Comparison of ENCODE assay signal across 23 cellular contexts in the genomic region with DNA sequence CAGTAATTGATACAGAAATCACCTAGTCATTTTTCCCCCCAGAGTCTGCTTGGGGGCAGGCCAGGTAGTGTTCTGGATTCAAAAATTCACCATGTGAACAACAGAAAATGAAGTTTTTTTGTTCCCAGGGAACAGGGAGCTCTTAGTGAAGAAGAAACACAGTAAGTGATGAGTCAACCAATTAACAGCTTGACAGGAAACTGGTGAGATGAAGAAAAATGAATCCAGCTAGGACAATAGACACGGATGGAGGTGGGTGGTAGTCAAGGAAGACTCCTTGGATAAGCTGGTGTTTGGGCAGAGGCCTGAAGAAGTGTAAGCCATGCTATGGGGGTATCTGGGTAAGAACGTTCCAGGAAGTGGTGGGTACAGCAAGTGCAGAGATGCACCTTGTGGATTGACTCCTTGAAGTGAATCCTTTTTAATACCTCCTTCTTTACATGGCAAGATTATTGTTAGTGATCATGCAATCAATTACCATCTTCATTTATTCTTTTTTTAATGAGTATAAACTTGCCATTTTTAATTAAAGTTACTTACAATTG.
DNase-seq lines count a peak whose midpoint lies in the region; FAIRE-seq and TF ChIP-seq lines count a peak whose summit lies in the region.
"Had no signal": no experiment of that assay in that cellular context is flagged by ENCODE, and none has a peak within 500 bp of the region (broad histone marks: within the 10 kb centered on the region; RNA-seq: fewer than 3 reads in every experiment).

No MANE protein-coding gene starts in this region.

- CTCF ChIA-PET in A673 (lab: Charles Lee) = no interaction called here

- intact Hi-C loops in A673 (cut with micrococcal nuclease; ENCODE audit: unreplicated experiment) = no loop called here

- H2AFZ ChIP-seq in keratinocyte (ENCODE audit: control insufficient read depth, low read length) = no peak overlapping the region

- peaks cover under 1% of the 10 kb centered on the region for H3K36me3 Mint-ChIP-seq in glutamatergic neuron (ENCODE audit: unreplicated experiment)

- H3K9me3 Mint-ChIP-seq in glutamatergic neuron (ENCODE audit: unreplicated experiment) = no peaks in the 10 kb centered on the region

- no peak overlapping the region for H3K27ac ChIP-seq in A673 (ENCODE audit: low read depth, low read length, poor library complexity, severe bottlenecking)
- H3K27ac ChIP-seq in keratinocyte (ENCODE audit: control insufficient read depth, insufficient read depth, low read length) = no peak overlapping the region
- H3K27ac ChIP-seq: A549, HL-60, SJSA1 had no signal

- TF ChIP-seq CTCF in A673 (conservative IDR thresholded peaks at IDR 0.05; ENCODE audit: low read depth, low read length) (no peak), epithelial cell of esophagus (IDR thresholded peaks at IDR 0.05; ENCODE audit: insufficient read depth, low read depth, low read length, missing control alignments) (no peak), keratinocyte (optimal IDR thresholded peaks at IDR 0.05 in 1 of 3, IDR thresholded peaks at IDR 0.05 in 1 of 3, conservative IDR thresholded peaks at IDR 0.05 in 1 of 3; ENCODE audit: extremely low read depth in 1 of 3, insufficient read depth in 2 of 3, low read length in 3 of 3) (no peak), glutamatergic neuron (IDR thresholded peaks at IDR 0.05; ENCODE audit: partially characterized antibody, unreplicated experiment) (no peak)

- H3K9me1 ChIP-seq in keratinocyte (ENCODE audit: control insufficient read depth, extremely low read depth, insufficient read depth, low read length) = no peaks in the 10 kb centered on the region

- H3K36me3 ChIP-seq in A673 (ENCODE audit: insufficient read depth, low read length, poor library complexity, severe bottlenecking) (no peaks in the 10 kb centered on the region), keratinocyte (ENCODE audit: control insufficient read depth in 2 of 2, extremely low read depth in 1 of 2, insufficient read depth in 2 of 2, low read length in 2 of 2) (no peaks in the 10 kb centered on the region)
- H3K36me3 ChIP-seq: BE2C, SJSA1 had no signal

- no peaks in the 10 kb centered on the region for H3K79me2 ChIP-seq in keratinocyte (ENCODE audit: control insufficient read depth, insufficient read depth, low read length)

- FAIRE-seq in keratinocyte (lab: Jason Lieb, UNC) = peak; percentile 77
- FAIRE-seq: A549, GM12892 had no signal

- H3K9me3 ChIP-seq in A673 (ENCODE audit: low read depth, low read length, poor library complexity, severe bottlenecking) = no peaks in the 10 kb centered on the region
- H3K9me3 ChIP-seq in keratinocyte (ENCODE audit: control insufficient read depth, low read depth, low read length) = no peaks in the 10 kb centered on the region
- H3K9me3 ChIP-seq: A549, BE2C, SJSA1 had no signal

- POLR2A ChIA-PET in A673 (lab: Charles Lee; ENCODE audit: low non-redundant PET) = interaction anchor here (0.7 kb wide), 1 partner anchor 9 kb away, joined by 3 read pairs; no protein-coding TSS in a partner anchor

- dilution Hi-C loops in keratinocyte (cut with MboI; ENCODE audit: extremely low pct_ligation_motif_present, low sequenced_read_pairs) = no loop called here

- H4K20me1 ChIP-seq in keratinocyte (ENCODE audit: control insufficient read depth, extremely low read depth, insufficient read depth, low read length) = no peaks in the 10 kb centered on the region

- H3K4me3 Mint-ChIP-seq in glutamatergic neuron (ENCODE audit: unreplicated experiment) = no peak overlapping the region

- H3K9ac ChIP-seq in keratinocyte (ENCODE audit: control insufficient read depth, extremely low read depth, insufficient read depth, low read length) = no peak overlapping the region

- H3K4me1 ChIP-seq in A673 (ENCODE audit: insufficient read depth, low read length, poor library complexity, severe bottlenecking) = peaks cover 7% of the 10 kb centered on the region
- H3K4me1 ChIP-seq in keratinocyte (ENCODE audit: control insufficient read depth, extremely low read depth, insufficient read depth, low read length) = peaks cover 13% of the 10 kb centered on the region
- H3K4me1 ChIP-seq: A549, BE2C, SJSA1 had no signal

- H3K27ac Mint-ChIP-seq in glutamatergic neuron (ENCODE audit: unreplicated experiment) = no peak overlapping the region

- H3K27me3 Mint-ChIP-seq in glutamatergic neuron (ENCODE audit: unreplicated experiment) = no peaks in the 10 kb centered on the region

- H3K4me1 Mint-ChIP-seq in glutamatergic neuron (ENCODE audit: low read depth, unreplicated experiment) = no peaks in the 10 kb centered on the region

- peak; percentile 77 for DNase-seq in A673 (ENCODE audit: low spot score)
- DNase-seq in HPDE6-E6E7 (ENCODE audit: extremely low spot score) = peak; percentile 7
- DNase-seq in epithelial cell of esophagus (ENCODE audit: low read depth) = peak; percentile 16
- DNase-seq in keratinocyte (ENCODE audit: low read depth, low spot score) = peak; percentile 13
- DNase-seq in NCI-H345 treated with DMSO at 0.1 percent for 48 hours (lab: John Stamatoyannopoulos, UW; ENCODE audit: unreplicated experiment) = no peak
- DNase-seq in glutamatergic neuron = no peak
- DNase-seq in hippocampal formation (lab: John Stamatoyannopoulos, UW) = no peak
- DNase-seq in SKM-1 treated with dmso at 0.1 percent for 144 hours (lab: John Stamatoyannopoulos, UW; ENCODE audit: unreplicated experiment) = no peak
- DNase-seq: BE2C; DND-41; H7; KBM-7; NCI-H1092; NCI-H1436; NCI-H2029 treated with DMSO at 0.1 percent for 48 hours; NCI-H226; NCI-H524; NCI-H774; NK-92 treated with Interleukin-12 subunit alpha and Interleukin-12 subunit beta, amount 100 ng/mL, for 24 hours had no signal

- H3K27me3 ChIP-seq in A673 (replicated peaks; ENCODE audit: insufficient read depth, low read depth, low read length, poor library complexity) (no peaks in the 10 kb centered on the region), keratinocyte (ENCODE audit: control insufficient read depth, extremely low read depth, insufficient read depth, low read length) (no peaks in the 10 kb centered on the region)
- H3K27me3 ChIP-seq: BE2C, SJSA1 had no signal

- BruUV-seq in A673 (replicated peaks; lab: Mats Ljungman, UMichigan) = no TSS peak

- H3K4me3 ChIP-seq in A673 (ENCODE audit: low read depth, low read length, poor library complexity, severe bottlenecking) (no peak overlapping the region), epithelial cell of esophagus (ENCODE audit: low read length) (no peak overlapping the region), keratinocyte (ENCODE audit: control insufficient read depth in 2 of 3, extremely low read depth in 1 of 3, insufficient read depth in 2 of 3, low read depth in 1 of 3, low read length in 3 of 3) (no peak overlapping the region)
- H3K4me3 ChIP-seq: A549, SJSA1 had no signal

- H3K4me2 ChIP-seq in keratinocyte (ENCODE audit: control insufficient read depth, extremely low read depth, insufficient read depth, low read depth, low read length) = peak overlapping the region; percentile 51
- H3K4me2 ChIP-seq: A549 had no signal

Comparison
In these comparisons a context has a peak if more than half of its experiments do, and no peak if none do; other contexts are left out.
1. DNase-seq: peak in A673 (single experiment), HPDE6-E6E7 (single experiment), epithelial cell of esophagus (single experiment) and keratinocyte (single experiment); none in NCI-H345 treated with DMSO at 0.1 percent for 48 hours (single experiment), glutamatergic neuron (single experiment), hippocampal formation (0 of 2) and SKM-1 treated with dmso at 0.1 percent for 144 hours (single experiment).